12 cellular contexts compared by ENCODE assay signal in genomic region chr3:33392703-33393125, GRCh38. TPM values are rescaled to one million over a fixed set of nuclear protein-coding genes. Genes with fewer than 3 reads are reported as not detected.
A peak's percentile ranks its signal among the peaks of the same experiment; 100 is the strongest.
DNase-seq lines count a peak whose midpoint lies in the region; ATAC-seq and TF ChIP-seq lines count a peak whose summit lies in the region.
"Had no signal": no experiment of that assay in that cellular context is flagged by ENCODE, and none has a peak within 500 bp of the region (broad histone marks: within the 10 kb centered on the region; RNA-seq: fewer than 3 reads in every experiment).

No MANE protein-coding gene starts in this region.

- no peak for TF ChIP-seq CTCF in fibroblast of villous mesenchyme (IDR thresholded peaks at IDR 0.05; ENCODE audit: insufficient read depth, low read depth, low read length)

- no peak overlapping the region for H3K4me3 ChIP-seq in fibroblast of villous mesenchyme (ENCODE audit: low read depth, low read length)
- H3K4me3 ChIP-seq: lower lobe of right lung had no signal

- peak; percentile 97 for DNase-seq in A172 (ENCODE audit: low spot score)
- DNase-seq in GOT3 (lab: John Stamatoyannopoulos, UW) = peak; percentile 38
- DNase-seq in T1000 (lab: John Stamatoyannopoulos, UW) = peak; percentile 85
- DNase-seq in fibroblast of villous mesenchyme (ENCODE audit: low read depth) = peak; percentile 74
- DNase-seq in NCI-H2196 treated with DMSO at 0.1 percent for 48 hours (lab: John Stamatoyannopoulos, UW; ENCODE audit: unreplicated experiment) = no peak
- DNase-seq in NCI-H524 (lab: John Stamatoyannopoulos, UW) = no peak
- DNase-seq in cardiac septum (ENCODE audit: low spot score) = no peak
- DNase-seq: activated CD8-positive, alpha-beta memory T cell treated with anti-CD3 and anti-CD28 coated beads, Interleukin-2, amount 50 U/mL, for 4 hours; lower lobe of right lung; small intestine; stimulated activated naive CD4-positive, alpha-beta T cell treated with Interleukin-2 at 50 U/mL for 16 hours had no signal

- intact Hi-C loops in cardiac septum (cut with DNase I) = no loop called here

- no peak for ATAC-seq in HG03354 (IDR thresholded peaks at IDR 0.05; ENCODE audit: poor library complexity, severe bottlenecking, unreplicated experiment)
- ATAC-seq: lower lobe of right lung had no signal

RNA-seq across cellular contexts. Expression of gene UBP1, which starts 47.5 kb away (rescaled TPM):
- total RNA-seq in A172 (2014; rRNA removed; shearing (Covaris generic)) = 32.6 and 34.5 TPM in 2 replicates
- total RNA-seq in fibroblast of villous mesenchyme (70.9 and 79.5 TPM in 2 replicates), cardiac septum (46.9 TPM)

Comparison
In these comparisons a context has a peak if more than half of its experiments do, and no peak if none do; other contexts are left out.
1. DNase-seq: peak in A172 (single experiment), GOT3 (single experiment), T1000 (single experiment) and fibroblast of villous mesenchyme (single experiment); none in NCI-H2196 treated with DMSO at 0.1 percent for 48 hours (single experiment), NCI-H524 (0 of 2) and cardiac septum (single experiment).